In genomic region chr17:56890906-56891674, GRCh38 we compare ENCODE assay signal across 18 cellular contexts.
"Had no signal": no experiment of that assay in that cellular context is flagged by ENCODE, and none has a peak within 500 bp of the region (broad histone marks: within the 10 kb centered on the region; RNA-seq: fewer than 3 reads in every experiment).

No MANE protein-coding gene starts in this region.

- H3K27ac Mint-ChIP-seq: activated B cell treated with CpG ODN at 0.5 μM for 24 hours; activated CD4-positive, alpha-beta memory T cell treated with anti-CD3 and anti-CD28 coated beads, Interleukin-2, amount 10 ng/mL, durations not matched to agents 7 days and 5 days; activated naive CD8-positive, alpha-beta T cell treated with anti-CD3 and anti-CD28 coated beads for 36 hours; activated T-helper 17 cell treated with anti-CD3 and anti-CD28 coated beads, Interleukin-2, amount 50 U/mL, for 72 hours had no signal

- H3K4me1 ChIP-seq: SJSA1 had no signal

- H3K27me3 Mint-ChIP-seq: activated B cell treated with CpG ODN at 0.5 μM for 24 hours; activated CD4-positive, alpha-beta memory T cell treated with anti-CD3 and anti-CD28 coated beads, Interleukin-2, amount 10 ng/mL, durations not matched to agents 7 days and 5 days; activated naive CD8-positive, alpha-beta T cell treated with anti-CD3 and anti-CD28 coated beads for 36 hours; activated T-helper 17 cell treated with anti-CD3 and anti-CD28 coated beads, Interleukin-2, amount 50 U/mL, for 72 hours had no signal

- H3K27me3 ChIP-seq: brain microvascular endothelial cell, cardiac muscle cell, SJSA1 had no signal

- H3K4me3 ChIP-seq: cardiac muscle cell, SJSA1 had no signal

- H3K9me3 ChIP-seq: SK-N-SH had no signal

- H3K4me3 Mint-ChIP-seq: activated B cell treated with CpG ODN at 0.5 μM for 24 hours; activated CD4-positive, alpha-beta memory T cell treated with anti-CD3 and anti-CD28 coated beads, Interleukin-2, amount 10 ng/mL, durations not matched to agents 7 days and 5 days; activated naive CD8-positive, alpha-beta T cell treated with anti-CD3 and anti-CD28 coated beads for 36 hours; activated T-helper 17 cell treated with anti-CD3 and anti-CD28 coated beads, Interleukin-2, amount 50 U/mL, for 72 hours had no signal

- DNase-seq: activated CD4-positive, alpha-beta memory T cell treated with anti-CD3 and anti-CD28 coated beads, Interleukin-2, amount 10 ng/mL, durations not matched to agents 7 days and 5 days; amniotic stem cell; brain microvascular endothelial cell; NCI-H1105; NCI-H1417 treated with DMSO at 0.1 percent for 48 hours; NCI-H187 treated with DMSO at 0.1 percent for 48 hours; NCI-H2081; NCI-H226; NCI-H524 treated with DMSO at 0.1 percent for 48 hours; SHP77 treated with DMSO at 0.1 percent for 48 hours had no signal

- H3K27ac ChIP-seq: brain microvascular endothelial cell, cardiac muscle cell, SJSA1, VCaP had no signal

- ATAC-seq: Panc1 had no signal

- H3K36me3 ChIP-seq: cardiac muscle cell had no signal
